In genomic region chrX:50211510-50211909, GRCh38 we compare ENCODE assay signal across 12 cellular contexts. TPM values are rescaled to one million over a fixed set of nuclear protein-coding genes. Genes with fewer than 3 reads are reported as not detected.
DNase-seq lines count a peak whose midpoint lies in the region; ATAC-seq, FAIRE-seq and TF ChIP-seq lines count a peak whose summit lies in the region.
"Had no signal": no experiment of that assay in that cellular context is flagged by ENCODE, and none has a peak within 500 bp of the region (broad histone marks: within the 10 kb centered on the region; RNA-seq: fewer than 3 reads in every experiment).

No MANE protein-coding gene starts in this region.

- no peak overlapping the region for H4K8ac ChIP-seq in IMR-90 (ENCODE audit: low read depth in 2 of 2, low read length in 2 of 2)

- H2AFZ ChIP-seq in IMR-90 (replicated peaks; ENCODE audit: low read length, poor library complexity): no peak overlapping the region

- H3K23ac ChIP-seq in IMR-90 (ENCODE audit: low read depth, low read length): no peak overlapping the region

- CTCF ChIA-PET in IMR-90 (lab: Yijun Ruan, JAX): interaction anchor here (0.5 kb wide), 1 partner anchor 27 kb away, joined by 3 read pairs; no protein-coding TSS in a partner anchor

- no peaks in the 10 kb centered on the region for H3K36me3 ChIP-seq in IMR-90 (ENCODE audit: control insufficient read depth, insufficient read depth, low read length)
- no peaks in the 10 kb centered on the region for H3K36me3 ChIP-seq in adipocyte (ENCODE audit: control insufficient read depth, insufficient read depth, low read length, severe bottlenecking)
- H3K36me3 ChIP-seq: pancreas had no signal

- no peak overlapping the region for H2BK15ac ChIP-seq in IMR-90 (ENCODE audit: low read depth, low read length)

- intact Hi-C loops in IMR-90 (cut with micrococcal nuclease): no loop called here
- intact Hi-C loops in head of caudate nucleus (cut with DNase I): no loop called here

- H3K9ac ChIP-seq in IMR-90 (ENCODE audit: low read depth, low read length) (no peak overlapping the region), adipocyte (ENCODE audit: low read length) (no peak overlapping the region)

- H3K14ac ChIP-seq in IMR-90 (replicated peaks; ENCODE audit: low read depth, low read length): no peak overlapping the region

- no peaks in the 10 kb centered on the region for H3K4me1 ChIP-seq in IMR-90 (ENCODE audit: control insufficient read depth, insufficient read depth, low read length)
- H3K4me1 ChIP-seq in adipocyte (ENCODE audit: control insufficient read depth, insufficient read depth, low read length): no peaks in the 10 kb centered on the region
- H3K4me1 ChIP-seq: pancreas had no signal

- no peak for TF ChIP-seq RAD21 in IMR-90 (IDR thresholded peaks at IDR 0.05; ENCODE audit: low read length)

- H2BK5ac ChIP-seq in IMR-90 (ENCODE audit: low read depth, low read length, poor library complexity, severe bottlenecking): no peak overlapping the region

- DNase-seq in DMS153 (lab: John Stamatoyannopoulos, UW) (peak; percentile 0), DMS153 treated with DMSO at 0.1 percent for 48 hours (lab: John Stamatoyannopoulos, UW; ENCODE audit: unreplicated experiment) (no peak), IMR-90 (peak; percentile 4), adipocyte (ENCODE audit: low read depth) (peak; percentile 6), myocyte (ENCODE audit: low read depth) (peak; percentile 15), head of caudate nucleus (no peak), KG1 (lab: John Stamatoyannopoulos, UW) (no peak), D721Med (ENCODE audit: insufficient read length, low spot score) (no peak)
- DNase-seq: activated naive CD8-positive, alpha-beta T cell treated with anti-CD3 and anti-CD28 coated beads, Interleukin-2, amount 10 ng/mL, durations not matched to agents 7 days and 5 days; pancreas had no signal

- in situ Hi-C loops in IMR-90 (cut with MboI; ENCODE audit: low sequenced_read_pairs): no loop called here

- H3K9me3 ChIP-seq in IMR-90 (ENCODE audit: control insufficient read depth, insufficient read depth, low read length): no peaks in the 10 kb centered on the region
- no peaks in the 10 kb centered on the region for H3K9me3 ChIP-seq in adipocyte (ENCODE audit: control insufficient read depth, low read length)
- H3K9me3 ChIP-seq: pancreas had no signal

- no peaks in the 10 kb centered on the region for H3K79me1 ChIP-seq in IMR-90 (ENCODE audit: low read depth in 1 of 2, low read length in 2 of 2)

- WGBS in IMR-90 (ENCODE audit: extremely low coverage in 2 of 2, insufficient read length in 1 of 2), 2 experiments: no CpG with 5 or more reads among the region's 8 CpGs

- dilution Hi-C loops in IMR-90 (cut with HindIII; ENCODE audit: low sequenced_read_pairs, unreplicated experiment): no loop called here

- no peak overlapping the region for H4K91ac ChIP-seq in IMR-90 (ENCODE audit: insufficient read depth, low read depth, low read length)

- ATAC-seq in IMR-90 (ENCODE audit: low read depth): no peak
- ATAC-seq: pancreas; stimulated activated memory B cell treated with anti-CD40 and anti-IgM and Interleukin-4, amounts not matched to agents 10 μg/mL and 1 μg/mL and 100 μg/mL, for 72 hours had no signal

- no peaks in the 10 kb centered on the region for H3K9me1 ChIP-seq in IMR-90 (ENCODE audit: insufficient read depth, low read length)

- no peak overlapping the region for H3K27ac ChIP-seq in IMR-90 (ENCODE audit: insufficient read depth, low read length)
- H3K27ac ChIP-seq: pancreas had no signal

- H3K4me3 ChIP-seq in IMR-90 (ENCODE audit: insufficient read depth, low read depth, low read length) (no peak overlapping the region), adipocyte (ENCODE audit: low read length) (no peak overlapping the region)
- H3K4me3 ChIP-seq: pancreas had no signal

- no peak overlapping the region for H3K4me2 ChIP-seq in IMR-90 (ENCODE audit: low read depth, low read length)

- no peaks in the 10 kb centered on the region for H4K20me1 ChIP-seq in IMR-90 (ENCODE audit: insufficient read depth, low read length)

- H2AK5ac ChIP-seq in IMR-90 (ENCODE audit: low read depth, low read length): no peak overlapping the region

- no peak overlapping the region for H3K4ac ChIP-seq in IMR-90 (ENCODE audit: low read depth, low read length)

- H3K56ac ChIP-seq in IMR-90 (ENCODE audit: extremely low read depth, insufficient read depth, low read length): no peak overlapping the region

- TF ChIP-seq POLR2A in IMR-90 (IDR thresholded peaks at IDR 0.05; ENCODE audit: low read depth, low read length): no peak

- H3K27me3 ChIP-seq in IMR-90 (ENCODE audit: control insufficient read depth, insufficient read depth, low read length): no peaks in the 10 kb centered on the region; the same call in 1 of the 2 replicates
- H3K27me3 ChIP-seq in adipocyte (replicated peaks; ENCODE audit: control insufficient read depth, insufficient read depth, low read length): no peaks in the 10 kb centered on the region
- H3K27me3 ChIP-seq: pancreas had no signal

- no peak for FAIRE-seq in D721Med (lab: Jason Lieb, UNC)
- FAIRE-seq: A204.1, pancreas had no signal

- BruUV-seq in IMR-90 (replicated peaks; lab: Mats Ljungman, UMichigan): no TSS peak

- no peak overlapping the region for H2BK120ac ChIP-seq in IMR-90 (ENCODE audit: low read depth, low read length)

- no peak overlapping the region for H3K18ac ChIP-seq in IMR-90 (ENCODE audit: low read depth, low read length)

- H4K5ac ChIP-seq in IMR-90 (ENCODE audit: low read depth, low read length): no peak overlapping the region

- H2AK9ac ChIP-seq in IMR-90 (replicated peaks; ENCODE audit: low read depth, low read length, poor library complexity): no peak overlapping the region

- POLR2A ChIA-PET in IMR-90 (lab: Charles Lee; ENCODE audit: unreplicated experiment): no interaction called here

- no peak for TF ChIP-seq CTCF in IMR-90 (conservative IDR thresholded peaks at IDR 0.05; ENCODE audit: low read depth, low read length)
- no peak for TF ChIP-seq CTCF in D721Med (IDR thresholded peaks at IDR 0.05; ENCODE audit: insufficient read depth, missing control alignments)

- no peak overlapping the region for H2BK20ac ChIP-seq in IMR-90 (ENCODE audit: low read depth, low read length)

TF ChIP-seq in IMR-90, 13 proteins besides CTCF, POLR2A, EP300 and RAD21:
- TF ChIP-seq USF2 (IDR thresholded peaks at IDR 0.05; ENCODE audit: low read depth, low read length) (no peak), CEBPB (IDR thresholded peaks at IDR 0.05; ENCODE audit: low read depth, low read length) (no peak), CHD1 (IDR thresholded peaks at IDR 0.05; ENCODE audit: low read depth, low read length) (no peak), MAZ (IDR thresholded peaks at IDR 0.05; ENCODE audit: borderline replicate concordance, low read depth, low read length) (no peak), BHLHE40 (IDR thresholded peaks at IDR 0.05; ENCODE audit: low read depth, low read length) (no peak), RFX5 (IDR thresholded peaks at IDR 0.05; ENCODE audit: low read depth, low read length) (no peak), MAFK (IDR thresholded peaks at IDR 0.05; ENCODE audit: low read depth, low read length) (no peak), MXI1 (IDR thresholded peaks at IDR 0.05; ENCODE audit: borderline replicate concordance, low read depth, low read length) (no peak), NFE2L2 (IDR thresholded peaks at IDR 0.05; ENCODE audit: low read depth, low read length) (no peak)

RNA-seq across cellular contexts. Expression of gene CCNB3, which starts 6.9 kb away (rescaled TPM):
- total RNA-seq in IMR-90 (2012; rRNA removed) (0.18 and 0.28 TPM in 2 replicates), myocyte (0.21 and 0.24 TPM in 2 replicates)
- 0.09 TPM in 2 replicates for polyA plus RNA-seq in IMR-90 (2012; rRNA removed)
- polyA plus RNA-seq in IMR-90 (2012; cell fraction: cytosol; rRNA removed): 0.02 and 0.03 TPM in 2 replicates
- 0.07 and 0.14 TPM in 2 replicates for polyA plus RNA-seq in IMR-90 (2012; cell fraction: nucleus; rRNA removed; ENCODE audit: low replicate concordance)
- 0.63 TPM for polyA plus RNA-seq in myocyte (2012)

RNA-seq across cellular contexts. Expression of gene AKAP4, which starts 10.7 kb away (rescaled TPM):
- total RNA-seq in IMR-90 (2012; rRNA removed) (not detected in 2 replicates), myocyte (not detected in 2 replicates)
- polyA plus RNA-seq in IMR-90 (2012; rRNA removed): not detected in 2 replicates
- not detected in 2 replicates for polyA plus RNA-seq in IMR-90 (2012; cell fraction: cytosol; rRNA removed)
- polyA plus RNA-seq in IMR-90 (2012; cell fraction: nucleus; rRNA removed; ENCODE audit: low replicate concordance): not detected in 2 replicates
- not detected for polyA plus RNA-seq in myocyte (2012)
- total RNA-seq: activated naive CD8-positive, alpha-beta T cell treated with anti-CD3 and anti-CD28 coated beads, Interleukin-2, amount 10 ng/mL, durations not matched to agents 7 days and 5 days; pancreas had no signal
- polyA plus RNA-seq: pancreas had no signal

Comparison
In these comparisons a context has a peak if more than half of its experiments do, and no peak if none do; other contexts are left out.
1. DNase-seq: peak in DMS153 (single experiment), IMR-90 (single experiment), adipocyte (single experiment) and myocyte (single experiment); none in DMS153 treated with DMSO at 0.1 percent for 48 hours (single experiment), head of caudate nucleus (0 of 42), KG1 (single experiment) and D721Med (single experiment).